Comparison of ENCODE assay signal across 7 cellular contexts in genomic region chr10:27783660-27784059, GRCh38. TPM values are rescaled to one million over a fixed set of nuclear protein-coding genes. Genes with fewer than 3 reads are reported as not detected.
DNase-seq lines count a peak whose midpoint lies in the region; ATAC-seq and TF ChIP-seq lines count a peak whose summit lies in the region.

No MANE protein-coding gene starts in this region.

- H3K4me1 Mint-ChIP-seq in activated T-cell treated with anti-CD3 and anti-CD28 coated beads, Interleukin-2, amount 50 U/mL, for 4 hours (ENCODE audit: low read depth): no peaks in the 10 kb centered on the region

- peaks cover 6% of the 10 kb centered on the region for H3K27me3 Mint-ChIP-seq in activated T-cell treated with anti-CD3 and anti-CD28 coated beads, Interleukin-2, amount 50 U/mL, for 4 hours (ENCODE audit: low read depth)

- no peak overlapping the region for H3K4me3 Mint-ChIP-seq in activated T-cell treated with anti-CD3 and anti-CD28 coated beads, Interleukin-2, amount 50 U/mL, for 4 hours

- peak; percentile 93 to 96 for ATAC-seq in activated T-cell treated with anti-CD3 and anti-CD28 coated beads, Interleukin-2, amount 50 U/mL, for 4 hours
- no peak for ATAC-seq in GM18907 (IDR thresholded peaks at IDR 0.05; ENCODE audit: unreplicated experiment)
- ATAC-seq in HG03378 (IDR thresholded peaks at IDR 0.05; ENCODE audit: unreplicated experiment): no peak

- TF ChIP-seq CTCF in GM10266 (IDR thresholded peaks at IDR 0.05; ENCODE audit: control insufficient read depth, insufficient read depth, low read depth, missing control alignments): peak; percentile 5

- DNase-seq in GM10266 (ENCODE audit: extremely low spot score): no peak
- peak; percentile 43 for DNase-seq in KBM-7
- no peak for DNase-seq in activated T-cell treated with anti-CD3 and anti-CD28 coated beads, Interleukin-2, amount 50 U/mL, for 4 hours
- DNase-seq in iris pigment epithelial cell (ENCODE audit: low read depth): peak; percentile 58
- DNase-seq in amniotic stem cell (lab: John Stamatoyannopoulos, UW): no peak

- in situ Hi-C loops in KBM-7 (cut with MboI; ENCODE audit: low pct_unique_long_range_greater_than_20kb, low sequenced_read_pairs): no loop called here

- no peaks in the 10 kb centered on the region for H3K36me3 Mint-ChIP-seq in activated T-cell treated with anti-CD3 and anti-CD28 coated beads, Interleukin-2, amount 50 U/mL, for 4 hours (ENCODE audit: insufficient read depth)

- H3K9me3 Mint-ChIP-seq in activated T-cell treated with anti-CD3 and anti-CD28 coated beads, Interleukin-2, amount 50 U/mL, for 4 hours: no peaks in the 10 kb centered on the region

RNA-seq across cellular contexts. Expression of gene MKX, which starts 38.0 kb away (rescaled TPM):
- total RNA-seq in activated T-cell treated with anti-CD3 and anti-CD28 coated beads, Interleukin-2, amount 50 U/mL, for 4 hours: under 1 TPM; 0.37 to 0.95 (median 0.38) TPM

Comparison
In these comparisons a context has a peak if more than half of its experiments do, and no peak if none do; other contexts are left out.
1. DNase-seq: peak in KBM-7 (single experiment) and iris pigment epithelial cell (single experiment); none in GM10266 (single experiment), activated T-cell treated with anti-CD3 and anti-CD28 coated beads, Interleukin-2, amount 50 U/mL, for 4 hours (single experiment) and amniotic stem cell (single experiment).
2. ATAC-seq: peak in activated T-cell treated with anti-CD3 and anti-CD28 coated beads, Interleukin-2, amount 50 U/mL, for 4 hours (2 of 2); none in GM18907 (single experiment) and HG03378 (single experiment).